9 cellular contexts compared by ENCODE assay signal in genomic region chr19:1360818-1361461, GRCh38. TPM values are rescaled to one million over a fixed set of nuclear protein-coding genes. Genes with fewer than 3 reads are reported as not detected.
A peak's percentile ranks its signal among the peaks of the same experiment; 100 is the strongest.
DNase-seq lines count a peak whose midpoint lies in the region; ATAC-seq, FAIRE-seq and TF ChIP-seq lines count a peak whose summit lies in the region.
"Had no signal": no experiment of that assay in that cellular context is flagged by ENCODE, and none has a peak within 500 bp of the region (broad histone marks: within the 10 kb centered on the region; RNA-seq: fewer than 3 reads in every experiment).

No MANE protein-coding gene starts in this region.

- CTCF ChIA-PET in RWPE1 (lab: Yijun Ruan, JAX) = interaction anchor here (0.5 kb wide), 1 partner anchor 88 kb away, joined by 4 read pairs; no protein-coding TSS in a partner anchor

- intact Hi-C loops in pancreas (cut with DNase I) = no loop called here

- TF ChIP-seq CTCF in RWPE1 (conservative IDR thresholded peaks at IDR 0.05; ENCODE audit: low read depth) (no peak), fibroblast of villous mesenchyme (IDR thresholded peaks at IDR 0.05; ENCODE audit: insufficient read depth, low read depth, low read length) (no peak), pancreas (IDR thresholded peaks at IDR 0.05) (no peak)

- peak; percentile 86 for DNase-seq in EL
- DNase-seq in RWPE1 (ENCODE audit: low spot score) = no peak
- peak; percentile 91 for DNase-seq in fibroblast of villous mesenchyme (ENCODE audit: low read depth)
- peak; percentile 55 to 86 (median 62) for DNase-seq in pancreas
- DNase-seq in GM19238 (ENCODE audit: insufficient read length, low spot score) = no peak
- no peak for DNase-seq in activated gamma-delta T cell treated with Interleukin-2 at 50 U/mL for 16 hours
- DNase-seq in SKM-1 treated with dmso at 0.1 percent for 144 hours (lab: John Stamatoyannopoulos, UW; ENCODE audit: unreplicated experiment) = no peak
- DNase-seq: activated naive CD8-positive, alpha-beta T cell treated with anti-CD3 and anti-CD28 coated beads, Interleukin-2, amount 10 ng/mL, durations not matched to agents 7 days and 5 days had no signal

- POLR2A ChIA-PET in RWPE1 (lab: Yijun Ruan, JAX; ENCODE audit: low non-redundant PET) = no interaction called here

- no peak for FAIRE-seq in pancreas (lab: Jason Lieb, UNC)

- H3K4me1 ChIP-seq in pancreas = peaks cover 0 to 12% (median 0%) of the 10 kb centered on the region in 3 donors

- ATAC-seq in pancreas (peak; percentile 45 to 81 (median 74)), HG03159 (IDR thresholded peaks at IDR 0.05; ENCODE audit: unreplicated experiment) (no peak)

- WGBS in pancreas, 2 donors = 36 to 39% methylated on average over 31 of the region's 31 CpGs

- H3K4me3 ChIP-seq in fibroblast of villous mesenchyme (ENCODE audit: low read depth, low read length) (peak overlapping the region; percentile 42), pancreas (peak overlapping the region in 1 of 4 donors; percentile 10)

- peaks cover 0 to 7% (median 3%) of the 10 kb centered on the region in 3 donors for H3K36me3 ChIP-seq in pancreas

- H3K27me3 ChIP-seq in pancreas = no peaks in the 10 kb centered on the region

- peak overlapping the region; percentile 73 for H3K27ac ChIP-seq in RWPE1
- H3K27ac ChIP-seq in pancreas = peak overlapping the region in 3 of 4 donors; percentile 17 to 58 (median 47)

- H3K9me3 ChIP-seq in pancreas = no peaks in the 10 kb centered on the region

RNA-seq across cellular contexts. Expression of gene NDUFS7, which starts 22.8 kb away (rescaled TPM):
- total RNA-seq in fibroblast of villous mesenchyme = 33.7 and 61.2 TPM in 2 replicates
- total RNA-seq in pancreas = 10 to 100 TPM; 32.1 to 56.3 (median 42.5) TPM
- 10 to 100 TPM; 57.8 to 70.8 TPM for polyA plus RNA-seq in pancreas

RNA-seq across cellular contexts. Expression of gene GAMT, which starts 40.4 kb away (rescaled TPM):
- total RNA-seq in fibroblast of villous mesenchyme = 23.3 and 29.6 TPM in 2 replicates
- 100 to 1,000 TPM in 1 of 6 donors, 10 to 100 TPM in 5; 46.2 to 116 (median 64.4) TPM for total RNA-seq in pancreas
- 100 to 1,000 TPM in 1 of 2 donors, 10 to 100 TPM in 1; 65.2 to 200 TPM for polyA plus RNA-seq in pancreas

RNA-seq across cellular contexts. Expression of gene DAZAP1, which starts 46.4 kb away (rescaled TPM):
- total RNA-seq in fibroblast of villous mesenchyme = 54.4 and 61.7 TPM in 2 replicates
- 10 to 100 TPM; 35.3 to 67.4 (median 48.7) TPM for total RNA-seq in pancreas
- polyA plus RNA-seq in pancreas = 10 to 100 TPM; 63.8 to 64.4 TPM

Comparison
In these comparisons a context has a peak if more than half of its experiments do, and no peak if none do; other contexts are left out.
1. DNase-seq: peak in EL (single experiment), fibroblast of villous mesenchyme (single experiment) and pancreas (6 of 6); none in RWPE1 (single experiment), GM19238 (single experiment), activated gamma-delta T cell treated with Interleukin-2 at 50 U/mL for 16 hours (single experiment) and SKM-1 treated with dmso at 0.1 percent for 144 hours (single experiment).